In the genomic region with DNA sequence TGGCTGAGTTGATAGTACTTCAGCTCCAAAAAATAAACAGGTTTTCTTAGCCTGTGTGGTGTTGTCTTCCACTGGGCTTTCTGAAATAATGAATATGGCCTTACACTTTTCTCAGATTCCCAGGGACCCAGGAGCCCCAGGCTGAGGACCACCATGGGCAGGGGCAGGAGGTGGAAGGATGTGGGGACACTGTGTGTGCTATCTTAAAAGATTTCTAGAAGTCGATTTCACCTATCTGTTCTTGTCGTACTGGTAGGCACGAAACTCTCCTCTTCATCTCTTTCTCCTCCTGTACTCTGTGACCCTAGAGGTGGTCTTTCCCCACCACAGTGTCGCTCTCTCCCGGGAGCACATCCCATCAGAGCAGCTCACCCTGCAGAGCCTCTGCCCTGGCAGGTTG, we compare ENCODE assay signal across 22 cellular contexts.
"Had no signal": no experiment of that assay in that cellular context is flagged by ENCODE, and none has a peak within 500 bp of the region (broad histone marks: within the 10 kb centered on the region; RNA-seq: fewer than 3 reads in every experiment).

No MANE protein-coding gene starts in this region.

- H3K27ac ChIP-seq: coronary artery, gastrocnemius medialis, neural progenitor cell, psoas muscle, sigmoid colon, testis, tibial artery had no signal

- H3K9me3 ChIP-seq: gastrocnemius medialis, psoas muscle, sigmoid colon, testis, tibial artery had no signal

- H3K27ac Mint-ChIP-seq: nephron; neural progenitor cell; stimulated activated effector memory CD8-positive, alpha-beta T cell treated with anti-CD3 and anti-CD28 coated beads, Interleukin-12 subunit alpha, Interleukin-12 subunit beta, amount 100 ng/mL, for 72 hours had no signal

- H3K4me1 ChIP-seq: gastrocnemius medialis, neural progenitor cell, psoas muscle, testis, tibial artery had no signal

- H3K9me3 Mint-ChIP-seq: nephron had no signal

- DNase-seq: effector CD4-positive, alpha-beta T cell; foreskin fibroblast; gastrocnemius medialis; kidney; mammary epithelial cell; mesendoderm; midbrain; naive thymus-derived CD4-positive, alpha-beta T cell; psoas muscle; right cardiac atrium; sigmoid colon; stimulated activated CD4-positive, alpha-beta T cell treated with anti-CD3 and anti-CD28 coated beads, Interleukin-2, amount 100 ng/mL, for 24 hours; stimulated activated CD4-positive, alpha-beta T cell treated with anti-CD3 and anti-CD28 coated beads, Interleukin-4, amount 100 ng/mL, for 24 hours; stimulated activated naive CD8-positive, alpha-beta T cell treated with anti-CD3 and anti-CD28 coated beads, Interleukin-15, Interleukin-2, amounts not matched to agents 100 U/mL and 50 U/mL, for 24 hours; substantia nigra; testis; tibial artery had no signal

- H3K27me3 ChIP-seq: sigmoid colon, testis, tibial artery had no signal

- FAIRE-seq: kidney had no signal

- H3K27me3 Mint-ChIP-seq: naive thymus-derived CD4-positive, alpha-beta T cell had no signal

- H3K4me3 ChIP-seq: coronary artery, gastrocnemius medialis, neural progenitor cell, psoas muscle, sigmoid colon, testis, tibial artery had no signal

- ATAC-seq: gastrocnemius medialis; left lobe of liver; naive thymus-derived CD4-positive, alpha-beta T cell; psoas muscle; right cardiac atrium; stimulated activated effector memory CD8-positive, alpha-beta T cell treated with anti-CD3 and anti-CD28 coated beads, Interleukin-12 subunit alpha, Interleukin-12 subunit beta, amount 100 ng/mL, for 72 hours; stimulated activated naive CD8-positive, alpha-beta T cell treated with anti-CD3 and anti-CD28 coated beads, Interleukin-15, Interleukin-2, amounts not matched to agents 100 U/mL and 50 U/mL, for 24 hours had no signal

- H3K36me3 ChIP-seq: gastrocnemius medialis, neural progenitor cell had no signal

- H3K4me3 Mint-ChIP-seq: nephron; neural progenitor cell; stimulated activated effector memory CD8-positive, alpha-beta T cell treated with anti-CD3 and anti-CD28 coated beads, Interleukin-12 subunit alpha, Interleukin-12 subunit beta, amount 100 ng/mL, for 72 hours had no signal

- H2AFZ ChIP-seq: neural progenitor cell had no signal

- H3K9ac ChIP-seq: neural progenitor cell had no signal

- H3K4me2 ChIP-seq: neural progenitor cell had no signal
